ENCODE assay signal across 3 cellular contexts in the genomic region with DNA sequence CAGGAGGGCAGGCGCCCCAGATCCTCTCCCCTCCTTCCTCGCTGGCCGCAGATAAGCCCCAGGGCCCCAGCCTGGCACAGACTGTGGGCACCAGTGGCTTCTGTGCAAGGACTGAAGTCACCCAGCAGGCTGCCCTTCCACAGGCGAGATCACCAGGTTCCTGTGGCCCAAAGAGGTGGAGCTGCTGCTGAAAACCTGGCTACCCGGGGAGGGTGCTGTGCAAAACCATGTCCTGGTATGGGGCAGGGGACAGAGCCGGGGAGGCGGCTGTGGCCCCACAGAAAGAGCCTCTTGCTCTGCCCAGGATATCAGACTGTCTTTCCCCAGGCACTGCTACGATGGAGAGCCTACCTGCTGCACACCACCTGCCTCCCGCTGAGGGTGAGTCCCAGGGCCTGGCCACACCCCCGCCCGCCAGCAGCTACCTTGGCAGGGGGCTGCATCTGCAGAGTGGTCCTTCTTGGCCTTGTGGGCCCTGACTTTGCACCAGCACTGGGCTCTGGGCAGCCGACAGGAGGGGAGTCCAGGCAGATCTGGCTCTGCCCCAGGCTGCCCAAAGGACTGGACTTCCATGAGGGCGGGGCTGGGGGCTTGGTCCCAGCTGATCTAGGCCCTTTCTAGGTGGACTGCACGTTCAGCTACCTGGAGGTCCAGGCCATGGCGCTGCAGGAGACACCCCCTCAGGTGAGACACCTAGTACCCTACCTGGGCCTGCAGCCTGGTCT.
A peak's percentile ranks its signal among the peaks of the same experiment; 100 is the strongest.
TF ChIP-seq lines count a peak whose summit lies in the region.

No MANE protein-coding gene starts in this region.

TF ChIP-seq in SK-N-SH, 30 proteins besides CTCF, POLR2A, EP300 and RAD21 (continues in another document):
- no peak for TF ChIP-seq GATA2 (CRISPR knock-in tag; IDR thresholded peaks at IDR 0.05)
- no peak for TF ChIP-seq NFIC (IDR thresholded peaks at IDR 0.05; ENCODE audit: borderline replicate concordance)
- TF ChIP-seq, protein P1, sequence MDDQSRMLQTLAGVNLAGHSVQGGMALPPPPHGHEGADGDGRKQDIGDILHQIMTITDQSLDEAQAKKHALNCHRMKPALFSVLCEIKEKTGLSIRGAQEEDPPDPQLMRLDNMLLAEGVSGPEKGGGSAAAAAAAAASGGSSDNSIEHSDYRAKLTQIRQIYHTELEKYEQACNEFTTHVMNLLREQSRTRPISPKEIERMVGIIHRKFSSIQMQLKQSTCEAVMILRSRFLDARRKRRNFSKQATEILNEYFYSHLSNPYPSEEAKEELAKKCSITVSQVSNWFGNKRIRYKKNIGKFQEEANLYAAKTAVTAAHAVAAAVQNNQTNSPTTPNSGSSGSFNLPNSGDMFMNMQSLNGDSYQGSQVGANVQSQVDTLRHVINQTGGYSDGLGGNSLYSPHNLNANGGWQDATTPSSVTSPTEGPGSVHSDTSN (IDR thresholded peaks at IDR 0.05): no peak
- TF ChIP-seq YY1 (IDR thresholded peaks at IDR 0.05; ENCODE audit: low read depth): no peak
- TF ChIP-seq TCF12 (IDR thresholded peaks at IDR 0.05): no peak
- no peak for TF ChIP-seq FOSL2 (IDR thresholded peaks at IDR 0.05; ENCODE audit: borderline replicate concordance, low read depth)
- TF ChIP-seq RCOR1 (IDR thresholded peaks at IDR 0.05; ENCODE audit: low read length): no peak
- TF ChIP-seq JUND (IDR thresholded peaks at IDR 0.05): no peak
- no peak for TF ChIP-seq TAF1 (IDR thresholded peaks at IDR 0.05; ENCODE audit: borderline replicate concordance, low read depth, low read length)
- TF ChIP-seq, protein P2, sequence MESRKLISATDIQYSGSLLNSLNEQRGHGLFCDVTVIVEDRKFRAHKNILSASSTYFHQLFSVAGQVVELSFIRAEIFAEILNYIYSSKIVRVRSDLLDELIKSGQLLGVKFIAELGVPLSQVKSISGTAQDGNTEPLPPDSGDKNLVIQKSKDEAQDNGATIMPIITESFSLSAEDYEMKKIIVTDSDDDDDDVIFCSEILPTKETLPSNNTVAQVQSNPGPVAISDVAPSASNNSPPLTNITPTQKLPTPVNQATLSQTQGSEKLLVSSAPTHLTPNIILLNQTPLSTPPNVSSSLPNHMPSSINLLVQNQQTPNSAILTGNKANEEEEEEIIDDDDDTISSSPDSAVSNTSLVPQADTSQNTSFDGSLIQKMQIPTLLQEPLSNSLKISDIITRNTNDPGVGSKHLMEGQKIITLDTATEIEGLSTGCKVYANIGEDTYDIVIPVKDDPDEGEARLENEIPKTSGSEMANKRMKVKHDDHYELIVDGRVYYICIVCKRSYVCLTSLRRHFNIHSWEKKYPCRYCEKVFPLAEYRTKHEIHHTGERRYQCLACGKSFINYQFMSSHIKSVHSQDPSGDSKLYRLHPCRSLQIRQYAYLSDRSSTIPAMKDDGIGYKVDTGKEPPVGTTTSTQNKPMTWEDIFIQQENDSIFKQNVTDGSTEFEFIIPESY (IDR thresholded peaks at IDR 0.05; ENCODE audit: borderline replicate concordance, low read depth): no peak
- TF ChIP-seq, protein P3, sequence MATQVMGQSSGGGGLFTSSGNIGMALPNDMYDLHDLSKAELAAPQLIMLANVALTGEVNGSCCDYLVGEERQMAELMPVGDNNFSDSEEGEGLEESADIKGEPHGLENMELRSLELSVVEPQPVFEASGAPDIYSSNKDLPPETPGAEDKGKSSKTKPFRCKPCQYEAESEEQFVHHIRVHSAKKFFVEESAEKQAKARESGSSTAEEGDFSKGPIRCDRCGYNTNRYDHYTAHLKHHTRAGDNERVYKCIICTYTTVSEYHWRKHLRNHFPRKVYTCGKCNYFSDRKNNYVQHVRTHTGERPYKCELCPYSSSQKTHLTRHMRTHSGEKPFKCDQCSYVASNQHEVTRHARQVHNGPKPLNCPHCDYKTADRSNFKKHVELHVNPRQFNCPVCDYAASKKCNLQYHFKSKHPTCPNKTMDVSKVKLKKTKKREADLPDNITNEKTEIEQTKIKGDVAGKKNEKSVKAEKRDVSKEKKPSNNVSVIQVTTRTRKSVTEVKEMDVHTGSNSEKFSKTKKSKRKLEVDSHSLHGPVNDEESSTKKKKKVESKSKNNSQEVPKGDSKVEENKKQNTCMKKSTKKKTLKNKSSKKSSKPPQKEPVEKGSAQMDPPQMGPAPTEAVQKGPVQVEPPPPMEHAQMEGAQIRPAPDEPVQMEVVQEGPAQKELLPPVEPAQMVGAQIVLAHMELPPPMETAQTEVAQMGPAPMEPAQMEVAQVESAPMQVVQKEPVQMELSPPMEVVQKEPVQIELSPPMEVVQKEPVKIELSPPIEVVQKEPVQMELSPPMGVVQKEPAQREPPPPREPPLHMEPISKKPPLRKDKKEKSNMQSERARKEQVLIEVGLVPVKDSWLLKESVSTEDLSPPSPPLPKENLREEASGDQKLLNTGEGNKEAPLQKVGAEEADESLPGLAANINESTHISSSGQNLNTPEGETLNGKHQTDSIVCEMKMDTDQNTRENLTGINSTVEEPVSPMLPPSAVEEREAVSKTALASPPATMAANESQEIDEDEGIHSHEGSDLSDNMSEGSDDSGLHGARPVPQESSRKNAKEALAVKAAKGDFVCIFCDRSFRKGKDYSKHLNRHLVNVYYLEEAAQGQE (IDR thresholded peaks at IDR 0.05; ENCODE audit: low read depth, low read length): no peak
- no peak for TF ChIP-seq FOXJ3 (CRISPR knock-in tag; IDR thresholded peaks at IDR 0.05)

TF ChIP-seq in SK-N-SH treated with all-trans-retinoic acid at 6 μM for 48 hours, 23 proteins besides CTCF, POLR2A, EP300 and RAD21:
- TF ChIP-seq, protein P4, sequence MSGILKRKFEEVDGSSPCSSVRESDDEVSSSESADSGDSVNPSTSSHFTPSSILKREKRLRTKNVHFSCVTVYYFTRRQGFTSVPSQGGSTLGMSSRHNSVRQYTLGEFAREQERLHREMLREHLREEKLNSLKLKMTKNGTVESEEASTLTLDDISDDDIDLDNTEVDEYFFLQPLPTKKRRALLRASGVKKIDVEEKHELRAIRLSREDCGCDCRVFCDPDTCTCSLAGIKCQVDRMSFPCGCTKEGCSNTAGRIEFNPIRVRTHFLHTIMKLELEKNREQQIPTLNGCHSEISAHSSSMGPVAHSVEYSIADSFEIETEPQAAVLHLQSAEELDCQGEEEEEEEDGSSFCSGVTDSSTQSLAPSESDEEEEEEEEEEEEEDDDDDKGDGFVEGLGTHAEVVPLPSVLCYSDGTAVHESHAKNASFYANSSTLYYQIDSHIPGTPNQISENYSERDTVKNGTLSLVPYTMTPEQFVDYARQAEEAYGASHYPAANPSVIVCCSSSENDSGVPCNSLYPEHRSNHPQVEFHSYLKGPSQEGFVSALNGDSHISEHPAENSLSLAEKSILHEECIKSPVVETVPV (CRISPR knock-in tag; IDR thresholded peaks at IDR 0.05): no peak
- TF ChIP-seq RARB (CRISPR knock-in tag; IDR thresholded peaks at IDR 0.05) (no peak), ZC3H10 (CRISPR knock-in tag; IDR thresholded peaks at IDR 0.05) (no peak)
- TF ChIP-seq, protein P5, sequence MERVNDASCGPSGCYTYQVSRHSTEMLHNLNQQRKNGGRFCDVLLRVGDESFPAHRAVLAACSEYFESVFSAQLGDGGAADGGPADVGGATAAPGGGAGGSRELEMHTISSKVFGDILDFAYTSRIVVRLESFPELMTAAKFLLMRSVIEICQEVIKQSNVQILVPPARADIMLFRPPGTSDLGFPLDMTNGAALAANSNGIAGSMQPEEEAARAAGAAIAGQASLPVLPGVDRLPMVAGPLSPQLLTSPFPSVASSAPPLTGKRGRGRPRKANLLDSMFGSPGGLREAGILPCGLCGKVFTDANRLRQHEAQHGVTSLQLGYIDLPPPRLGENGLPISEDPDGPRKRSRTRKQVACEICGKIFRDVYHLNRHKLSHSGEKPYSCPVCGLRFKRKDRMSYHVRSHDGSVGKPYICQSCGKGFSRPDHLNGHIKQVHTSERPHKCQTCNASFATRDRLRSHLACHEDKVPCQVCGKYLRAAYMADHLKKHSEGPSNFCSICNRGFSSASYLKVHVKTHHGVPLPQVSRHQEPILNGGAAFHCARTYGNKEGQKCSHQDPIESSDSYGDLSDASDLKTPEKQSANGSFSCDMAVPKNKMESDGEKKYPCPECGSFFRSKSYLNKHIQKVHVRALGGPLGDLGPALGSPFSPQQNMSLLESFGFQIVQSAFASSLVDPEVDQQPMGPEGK (CRISPR knock-in tag; IDR thresholded peaks at IDR 0.05; ENCODE audit: borderline replicate concordance): no peak

TF ChIP-seq in K562, 482 proteins besides CTCF, POLR2A, EP300 and RAD21:
- TF ChIP-seq RBFOX2 (IDR thresholded peaks at IDR 0.05; ENCODE audit: low read depth, low read length) (peak; percentile 7; the same call in 1 of the 2 replicates), ERF (CRISPR knock-in tag; IDR thresholded peaks at IDR 0.05) (no peak)
- TF ChIP-seq, protein P6, sequence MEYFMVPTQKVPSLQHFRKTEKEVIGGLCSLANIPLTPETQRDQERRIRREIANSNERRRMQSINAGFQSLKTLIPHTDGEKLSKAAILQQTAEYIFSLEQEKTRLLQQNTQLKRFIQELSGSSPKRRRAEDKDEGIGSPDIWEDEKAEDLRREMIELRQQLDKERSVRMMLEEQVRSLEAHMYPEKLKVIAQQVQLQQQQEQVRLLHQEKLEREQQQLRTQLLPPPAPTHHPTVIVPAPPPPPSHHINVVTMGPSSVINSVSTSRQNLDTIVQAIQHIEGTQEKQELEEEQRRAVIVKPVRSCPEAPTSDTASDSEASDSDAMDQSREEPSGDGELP (CRISPR knock-in tag; IDR thresholded peaks at IDR 0.05; ENCODE audit: borderline replicate concordance): 0 out of 2 replicates have a peak, but pooled peaks have one; percentile 39
TF ChIP-seq in K562: peak in this region for 2.
